Comparison of ENCODE assay signal across 28 cellular contexts in the genomic region with DNA sequence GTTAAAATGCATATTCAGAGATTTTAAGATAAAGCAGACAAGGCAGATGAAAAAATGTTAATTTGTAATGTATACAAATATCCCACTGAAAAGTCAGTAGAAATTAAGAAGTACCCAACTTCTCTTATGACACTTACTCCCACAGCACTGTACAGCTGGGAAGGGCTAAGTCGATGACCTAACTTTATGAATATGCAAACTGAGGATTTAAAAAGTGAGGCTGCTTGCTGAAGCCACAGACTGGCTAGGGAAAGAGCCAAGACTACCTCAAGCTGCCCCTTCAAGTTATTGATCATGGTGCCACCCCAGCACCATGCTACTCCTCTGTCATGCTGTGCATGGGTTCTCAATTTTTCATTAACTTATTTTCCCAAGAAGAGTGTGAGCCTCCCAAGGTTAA. TPM values are rescaled to one million over a fixed set of nuclear protein-coding genes. Genes with fewer than 3 reads are reported as not detected.
DNase-seq lines count a peak whose midpoint lies in the region; ATAC-seq, FAIRE-seq and TF ChIP-seq lines count a peak whose summit lies in the region.
"Had no signal": no experiment of that assay in that cellular context is flagged by ENCODE, and none has a peak within 500 bp of the region (broad histone marks: within the 10 kb centered on the region; RNA-seq: fewer than 3 reads in every experiment).

No MANE protein-coding gene starts in this region.

- H4K12ac ChIP-seq in trophoblast cell (ENCODE audit: low read depth, low read length): no peak overlapping the region

- H3K9ac ChIP-seq in GM12878 (ENCODE audit: control insufficient read depth, insufficient read depth, low read length): no peak overlapping the region
- no peak overlapping the region for H3K9ac ChIP-seq in trophoblast cell (ENCODE audit: low read length)

- no peak overlapping the region for H2BK12ac ChIP-seq in trophoblast cell (ENCODE audit: low read length)

- RAD21 ChIA-PET in GM12878 (lab: Charles Lee; ENCODE audit: unreplicated experiment): no interaction called here

- no peak overlapping the region for H4K8ac ChIP-seq in trophoblast cell (ENCODE audit: low read depth, low read length)

- no peak for TF ChIP-seq POLR2A in GM12878 (IDR thresholded peaks at IDR 0.05; ENCODE audit: low read depth, low read length)

- no peaks in the 10 kb centered on the region for H3K27me3 ChIP-seq in GM12878 (replicated peaks in 1 of 2; ENCODE audit: control insufficient read depth in 2 of 2, insufficient read depth in 2 of 2, low read length in 1 of 2)
- no peaks in the 10 kb centered on the region for H3K27me3 ChIP-seq in trophoblast cell (ENCODE audit: insufficient read depth, low read length)
- H3K27me3 ChIP-seq: body of pancreas, left lung, pancreas, vagina had no signal

- TF ChIP-seq EP300 in GM12878 (IDR thresholded peaks at IDR 0.05; ENCODE audit: borderline replicate concordance in 1 of 2, control insufficient read depth in 1 of 2, low read depth in 2 of 2, low read length in 2 of 2): no peak

- H2BK5ac ChIP-seq in trophoblast cell (ENCODE audit: low read depth, low read length, poor library complexity): no peak overlapping the region

- DNase-seq in Daoy (ENCODE audit: low read depth) (peak; percentile 31), LHCN-M2 (ENCODE audit: low read depth) (peak; percentile 42), GM12878 (ENCODE audit: low read depth, low spot score) (no peak), globus pallidus (ENCODE audit: low spot score) (peak; percentile 61), trophoblast cell (no peak), occipital lobe (lab: John Stamatoyannopoulos, UW) (no peak)
- DNase-seq: activated CD4-positive, alpha-beta memory T cell treated with anti-CD3 and anti-CD28 coated beads for 36 hours; activated CD4-positive, CD25-positive, alpha-beta regulatory T cell treated with anti-CD3 and anti-CD28 coated beads, Interleukin-2, amount 50 U/mL, for 72 hours; activated T-cell treated with anti-CD3 and anti-CD28 coated beads, Interleukin-2, amount 50 U/mL, for 72 hours; AML-193; body of pancreas; CD4-positive, alpha-beta T cell; immature natural killer cell; left lung; NCI-H1105; NCI-H187; NCI-H2171 treated with DMSO at 0.1 percent for 48 hours; NCI-H510A treated with DMSO at 0.1 percent for 48 hours; pancreas; SHP77 treated with DMSO at 0.1 percent for 48 hours; stimulated activated CD4-positive, alpha-beta T cell treated with anti-CD3 and anti-CD28 coated beads, Interleukin-1b, Interleukin-23, amount 100 ng/mL, for 48 hours; stimulated activated naive CD4-positive, alpha-beta T cell treated with Interleukin-2 at 50 U/mL for 16 hours had no signal

- H2AK5ac ChIP-seq in trophoblast cell (ENCODE audit: low read length): no peak overlapping the region

- 0% methylated on average over 1 of the region's 1 CpG for WGBS in GM12878 (ENCODE audit: insufficient coverage, insufficient replicate concordance, low lambda C conversion rate, missing lambda C conversion rate)
- no CpG with 5 or more reads among the region's 1 CpG for WGBS in trophoblast cell (ENCODE audit: extremely low coverage, insufficient coverage, insufficient read length)

- no peak overlapping the region for H2AFZ ChIP-seq in GM12878 (ENCODE audit: control insufficient read depth, low read depth, low read length)
- no peak overlapping the region for H2AFZ ChIP-seq in trophoblast cell (ENCODE audit: insufficient read depth, low read length, poor library complexity)

- H3K79me1 ChIP-seq in trophoblast cell (ENCODE audit: low read length): no peaks in the 10 kb centered on the region

- H3K23ac ChIP-seq in trophoblast cell (ENCODE audit: low read length): no peak overlapping the region

- CTCF ChIA-PET in GM12878 (lab: Yijun Ruan, JAX): no interaction called here

- H3K79me2 ChIP-seq in GM12878 (ENCODE audit: control insufficient read depth, insufficient read depth, low read length) (no peaks in the 10 kb centered on the region), trophoblast cell (ENCODE audit: control insufficient read depth, insufficient read depth, low read length, poor library complexity) (no peaks in the 10 kb centered on the region)

- H3K27ac ChIP-seq in GM12878 (ENCODE audit: control insufficient read depth, insufficient read depth) (no peak overlapping the region), trophoblast cell (ENCODE audit: low read depth, low read length) (no peak overlapping the region)
- H3K27ac ChIP-seq: A549, body of pancreas, left lung, pancreas, thoracic aorta, vagina had no signal

- H3K4me2 ChIP-seq in GM12878 (ENCODE audit: control insufficient read depth, insufficient read depth) (no peak overlapping the region), trophoblast cell (ENCODE audit: low read length) (no peak overlapping the region)
- H3K4me2 ChIP-seq: A549 had no signal

- no peaks in the 10 kb centered on the region for H4K20me1 ChIP-seq in GM12878 (ENCODE audit: control insufficient read depth, insufficient read depth)

- H3K4me1 ChIP-seq in GM12878 (ENCODE audit: control insufficient read depth, insufficient read depth, low read length) (no peaks in the 10 kb centered on the region), trophoblast cell (ENCODE audit: control insufficient read depth in 1 of 2, insufficient read depth in 2 of 2, low read length in 2 of 2) (no peaks in the 10 kb centered on the region)
- H3K4me1 ChIP-seq: vagina had no signal

- peak; percentile 64 for FAIRE-seq in GM12878 (lab: Jason Lieb, UNC)
- FAIRE-seq: endometrium, pancreas had no signal

- no peak overlapping the region for H3K18ac ChIP-seq in trophoblast cell (ENCODE audit: low read length)

- ATAC-seq in GM12878 (no peak), GM18520 (IDR thresholded peaks at IDR 0.05; ENCODE audit: unreplicated experiment) (no peak), HG02885 (IDR thresholded peaks at IDR 0.05; ENCODE audit: poor library complexity, unreplicated experiment) (no peak)
- ATAC-seq: A549; activated T-cell treated with anti-CD3 and anti-CD28 coated beads, Interleukin-2, amount 50 U/mL, for 72 hours; body of pancreas; left lung; pancreas had no signal

- no peak overlapping the region for H2BK120ac ChIP-seq in trophoblast cell (ENCODE audit: insufficient read depth, low read length, poor library complexity)

- intact Hi-C loops in GM12878 (cut with micrococcal nuclease; ENCODE audit: unreplicated experiment): no loop called here

- H3K14ac ChIP-seq in trophoblast cell (ENCODE audit: low read length): no peak overlapping the region

- H3K9me3 ChIP-seq in GM12878 (replicated peaks; ENCODE audit: control insufficient read depth, insufficient read depth, low read length): no peaks in the 10 kb centered on the region
- no peaks in the 10 kb centered on the region for H3K9me3 ChIP-seq in trophoblast cell (ENCODE audit: insufficient read depth, low read depth, low read length)
- H3K9me3 ChIP-seq: A549, body of pancreas, left lung, pancreas, thoracic aorta, vagina had no signal

- H3K36me3 ChIP-seq in GM12878 (ENCODE audit: control insufficient read depth in 2 of 2, insufficient read depth in 2 of 2, low read length in 1 of 2) (no peaks in the 10 kb centered on the region), trophoblast cell (ENCODE audit: control insufficient read depth in 1 of 2, insufficient read depth in 2 of 2, low read length in 2 of 2) (no peaks in the 10 kb centered on the region)
- H3K36me3 ChIP-seq: left lung, pancreas, thoracic aorta, vagina had no signal

- no peak for TF ChIP-seq CTCF in GM12878 (IDR thresholded peaks at IDR 0.05 in 2 of 3, conservative IDR thresholded peaks at IDR 0.05 in 1 of 3; ENCODE audit: control insufficient read depth in 2 of 3, extremely low read depth in 1 of 3, insufficient read depth in 1 of 3, low read depth in 3 of 3, low read length in 3 of 3)

- SMC1A ChIA-PET in GM12878 (lab: Charles Lee; ENCODE audit: uncharacterized antibody, unreplicated experiment): interaction anchor here (2.1 kb wide), 1 partner anchor 12 kb away, joined by 5 read pairs; no protein-coding TSS in a partner anchor

- in situ Hi-C loops in GM12878 (cut with MboI): no loop called here

- POLR2A ChIA-PET in GM12878 (lab: Charles Lee): no interaction called here

- H3K4me3 ChIP-seq in GM12878: no peak overlapping the region
- no peak overlapping the region for H3K4me3 ChIP-seq in trophoblast cell (ENCODE audit: low read depth, low read length)
- H3K4me3 ChIP-seq: A549, body of pancreas, left lung, pancreas, thoracic aorta, vagina had no signal

- BruUV-seq in GM12878 (replicated peaks; lab: Mats Ljungman, UMichigan): no TSS peak

- no peak overlapping the region for H4K91ac ChIP-seq in trophoblast cell (ENCODE audit: low read depth, low read length)

- no peak overlapping the region for H3K4ac ChIP-seq in trophoblast cell (ENCODE audit: low read depth, low read length)

- TF ChIP-seq RAD21 in GM12878 (IDR thresholded peaks at IDR 0.05; ENCODE audit: insufficient read depth, low read depth, low read length): no peak

TF ChIP-seq in GM12878, 131 proteins besides CTCF, POLR2A, EP300 and RAD21:
- no peak for TF ChIP-seq MEF2B (IDR thresholded peaks at IDR 0.05; ENCODE audit: partially characterized antibody, poor library complexity, severe bottlenecking)

RNA-seq across cellular contexts. Expression of gene PPM1H, which starts 17.0 kb away (rescaled TPM):
- total RNA-seq in Daoy (2014; rRNA removed; shearing (Covaris generic)): 9.7 and 9.8 TPM in 2 replicates
- total RNA-seq in LHCN-M2 (2014; rRNA removed): 0.90 and 1.6 TPM in 2 replicates
- 2.5 TPM for polyA plus RNA-seq in LHCN-M2 (2012)
- 0.23 and 1.3 TPM in 2 replicates for total RNA-seq in GM12878 (2013; cell fraction: nucleolus; rRNA removed)
- 0.51 and 0.54 TPM in 2 replicates for total RNA-seq in GM12878 (2014; rRNA removed)
- 0.37 and 0.67 TPM in 2 replicates for total RNA-seq in GM12878 (2014; rRNA removed; fragmentation: Illumina TruSeq; extraction: Trizol)
- 0.45 and 0.56 TPM in 2 replicates for total RNA-seq in GM12878 (2021)
- polyA plus RNA-seq in GM12878 (2011; ENCODE audit: low read depth): 0.22 TPM
- 0.14 and 0.23 TPM in 2 replicates for polyA plus RNA-seq in GM12878 (2011; rRNA removed)
- polyA plus RNA-seq in GM12878 (2011; cell fraction: cytosol; rRNA removed): 0.12 and 0.15 TPM in 2 replicates
- polyA plus RNA-seq in GM12878 (2011; cell fraction: nucleus; rRNA removed): 0.13 and 0.16 TPM in 2 replicates
- 0.27 and 0.39 TPM in 2 replicates for polyA plus RNA-seq in GM12878 (2012)
- polyA plus RNA-seq in GM12878 (2014; fragmentation: Illumina TruSeq; extraction: Trizol): 0.50 and 0.74 TPM in 2 replicates
- polyA plus RNA-seq in GM12878 (2014; fragmentation: Nextera tagmentation; extraction: Ambion mirVana): under 1 TPM; 0.11 to 0.27 TPM
- 0.42 and 0.49 TPM in 2 replicates for polyA plus RNA-seq in GM12878 (2014; rRNA removed)
- polyA plus RNA-seq in GM12878 (2016; fragmentation: Nextera tagmentation; extraction: Ambion mirVana): under 1 TPM; 0.19 to 0.83 TPM
- 0.22 and 0.26 TPM in 2 replicates for polyA minus RNA-seq in GM12878 (2011; rRNA and poly(A)+ RNA removed)
- not detected in 2 replicates for polyA minus RNA-seq in GM12878 (2011; cell fraction: cytosol; rRNA and poly(A)+ RNA removed)
- polyA minus RNA-seq in GM12878 (2011; cell fraction: nucleus; rRNA and poly(A)+ RNA removed): 0.10 and 0.12 TPM in 2 replicates
- polyA plus RNA-seq in trophoblast cell (2013): 7.7 TPM in 2 replicates
- total RNA-seq in occipital lobe: 10.6 TPM
- total RNA-seq: activated CD4-positive, alpha-beta memory T cell treated with anti-CD3 and anti-CD28 coated beads for 36 hours; activated T-cell treated with anti-CD3 and anti-CD28 coated beads, Interleukin-2, amount 50 U/mL, for 72 hours; CD4-positive, alpha-beta T cell had no signal

Comparison
In these comparisons a context has a peak if more than half of its experiments do, and no peak if none do; other contexts are left out.
1. DNase-seq: peak in Daoy (single experiment), LHCN-M2 (single experiment) and globus pallidus (single experiment); none in GM12878 (single experiment), trophoblast cell (0 of 2) and occipital lobe (single experiment).